Comparison of ENCODE assay signal across 26 cellular contexts in genomic region chr13:91248249-91248648, GRCh38.
"Had no signal": no experiment of that assay in that cellular context is flagged by ENCODE, and none has a peak within 500 bp of the region (broad histone marks: within the 10 kb centered on the region; RNA-seq: fewer than 3 reads in every experiment).

No MANE protein-coding gene starts in this region.

- H3K9me3 ChIP-seq: MG63, SJCRH30 had no signal

- DNase-seq: activated CD4-positive, alpha-beta memory T cell treated with anti-CD3 and anti-CD28 coated beads, Interleukin-2, amount 10 ng/mL, durations not matched to agents 7 days and 5 days; activated CD4-positive, alpha-beta T cell treated with anti-CD3 and anti-CD28 coated beads for 48 hours; activated CD4-positive, CD25-positive, alpha-beta regulatory T cell treated with anti-CD3 and anti-CD28 coated beads, Interleukin-2, amount 50 U/mL, for 72 hours; activated CD8-positive, alpha-beta memory T cell treated with anti-CD3 and anti-CD28 coated beads for 24 hours; activated CD8-positive, alpha-beta memory T cell treated with anti-CD3 and anti-CD28 coated beads, Interleukin-2, amount 10 ng/mL, durations not matched to agents 7 days and 5 days; activated CD8-positive, alpha-beta memory T cell treated with anti-CD3 and anti-CD28 coated beads, Interleukin-2, amount 50 U/mL, for 48 hours; activated effector memory CD4-positive, alpha-beta T cell treated with Interleukin-2 at 50 U/mL for 16 hours; activated naive CD4-positive, alpha-beta T cell treated with anti-CD3 and anti-CD28 coated beads, Interleukin-2, amount 10 ng/mL, durations not matched to agents 7 days and 5 days; activated T-cell treated with anti-CD3 and anti-CD28 coated beads, Interleukin-2, amount 50 U/mL, for 48 hours; amniotic stem cell; aorta; brain microvascular endothelial cell; central memory CD4-positive, alpha-beta T cell; KG1; MG63; NCI-H1048; NCI-H1105 treated with DMSO at 0.1 percent for 48 hours; NCI-H1436; NCI-H1694; NCI-H1930; NCI-H2081 treated with DMSO at 0.1 percent for 48 hours; NCI-H524 treated with DMSO at 0.1 percent for 48 hours; Right ventricle myocardium superior had no signal

- H3K27me3 ChIP-seq: SJCRH30 had no signal

- H3K27ac ChIP-seq: brain microvascular endothelial cell, SJCRH30, SK-N-MC had no signal

- H3K4me3 ChIP-seq: MG63, SJCRH30, SK-N-MC had no signal

- H3K36me3 ChIP-seq: brain microvascular endothelial cell, MG63, SJCRH30 had no signal

- ATAC-seq: activated CD8-positive, alpha-beta memory T cell treated with anti-CD3 and anti-CD28 coated beads, Interleukin-2, amount 10 ng/mL, durations not matched to agents 7 days and 5 days; WTC11 had no signal

- H3K4me1 ChIP-seq: SJCRH30 had no signal
